Comparison of ENCODE assay signal across 12 cellular contexts in genomic region chr2:16728742-16729141, GRCh38.
DNase-seq lines count a peak whose midpoint lies in the region; ATAC-seq and TF ChIP-seq lines count a peak whose summit lies in the region.
"Had no signal": no experiment of that assay in that cellular context is flagged by ENCODE, and none has a peak within 500 bp of the region (broad histone marks: within the 10 kb centered on the region; RNA-seq: fewer than 3 reads in every experiment).

No MANE protein-coding gene starts in this region.

- TF ChIP-seq POLR2A in upper lobe of left lung (IDR thresholded peaks at IDR 0.05): no peak

- H3K27me3 Mint-ChIP-seq in MCF 10A (ENCODE audit: insufficient read depth, unreplicated experiment): peaks cover 29% of the 10 kb centered on the region

- H3K4me1 ChIP-seq in BLaER1 treated with 17β-estradiol and CSF1 and Interleukin-3, amounts not matched to agents 10 nM and 100 nM: peaks cover 0 to 22% (median 16%) of the 10 kb centered on the region in 10 experiments; a peak in 15 of 20 replicates
- no peaks in the 10 kb centered on the region for H3K4me1 ChIP-seq in upper lobe of left lung
- H3K4me1 ChIP-seq: BE2C, vagina had no signal

- H3K36me3 Mint-ChIP-seq in MCF 10A (ENCODE audit: insufficient read depth, unreplicated experiment): no peaks in the 10 kb centered on the region

- H3K4me3 Mint-ChIP-seq in MCF 10A (ENCODE audit: unreplicated experiment): no peak overlapping the region

- H3K27ac ChIP-seq in BLaER1 treated with 17β-estradiol and CSF1 and Interleukin-3, amounts not matched to agents 10 nM and 100 nM: no peak overlapping the region
- no peak overlapping the region for H3K27ac ChIP-seq in upper lobe of left lung
- H3K27ac ChIP-seq: vagina had no signal

- H3K9me3 Mint-ChIP-seq in MCF 10A (ENCODE audit: unreplicated experiment): no peaks in the 10 kb centered on the region

- CTCF ChIA-PET in MCF 10A (lab: Yijun Ruan, JAX): interaction anchor here (0.6 to 1.8 kb wide), 2 partner anchors 11 to 110 kb away, joined by 4 to 6 read pairs; no protein-coding TSS in a partner anchor

- intact Hi-C loops in posterior cingulate gyrus (cut with DNase I) (no loop called here), MCF 10A (cut with micrococcal nuclease) (no loop called here)

- no peaks in the 10 kb centered on the region for H3K36me3 ChIP-seq in BLaER1 treated with 17β-estradiol and CSF1 and Interleukin-3, amounts not matched to agents 10 nM and 100 nM
- no peaks in the 10 kb centered on the region for H3K36me3 ChIP-seq in upper lobe of left lung
- H3K36me3 ChIP-seq: BE2C, vagina had no signal

- H4K20me1 ChIP-seq in BLaER1 treated with 17β-estradiol and CSF1 and Interleukin-3, amounts not matched to agents 10 nM and 100 nM: no peaks in the 10 kb centered on the region

- DNase-seq in posterior cingulate gyrus (no peak), GM19240 (ENCODE audit: insufficient read length, low spot score) (no peak), MCF 10A (ENCODE audit: unreplicated experiment) (no peak), upper lobe of left lung (no peak)
- DNase-seq: activated CD8-positive, alpha-beta memory T cell treated with anti-CD3 and anti-CD28 coated beads, Interleukin-2, amount 50 U/mL, for 4 hours; BE2C; GF-D8 had no signal

- H3K27ac Mint-ChIP-seq in MCF 10A (ENCODE audit: low read depth, unreplicated experiment): no peak overlapping the region

- H3K4me1 Mint-ChIP-seq in MCF 10A (ENCODE audit: insufficient read depth, unreplicated experiment): peaks cover 5% of the 10 kb centered on the region

- no peak overlapping the region for H3K4me3 ChIP-seq in BLaER1 treated with 17β-estradiol and CSF1 and Interleukin-3, amounts not matched to agents 10 nM and 100 nM
- no peak overlapping the region for H3K4me3 ChIP-seq in upper lobe of left lung
- H3K4me3 ChIP-seq: vagina had no signal

- no peaks in the 10 kb centered on the region for H3K27me3 ChIP-seq in BLaER1 treated with 17β-estradiol and CSF1 and Interleukin-3, amounts not matched to agents 10 nM and 100 nM
- H3K27me3 ChIP-seq in upper lobe of left lung: no peaks in the 10 kb centered on the region
- H3K27me3 ChIP-seq: BE2C, vagina had no signal

- no peak for TF ChIP-seq EP300 in upper lobe of left lung (IDR thresholded peaks at IDR 0.05)

- peak; percentile 59 for ATAC-seq in GM18870 (IDR thresholded peaks at IDR 0.05; ENCODE audit: unreplicated experiment)
- peak; percentile 81 for ATAC-seq in HG02870 (IDR thresholded peaks at IDR 0.05; ENCODE audit: unreplicated experiment)
- peak; percentile 94 for ATAC-seq in HG03575 (IDR thresholded peaks at IDR 0.05; ENCODE audit: extremely low read depth, insufficient number of reproducible peaks, low FRiP score, unreplicated experiment)
- ATAC-seq in upper lobe of left lung (ENCODE audit: low FRiP score in 2 of 2): no peak

- no TSS peak for BruUV-seq in MCF 10A (replicated peaks; lab: Mats Ljungman, UMichigan)

- no peaks in the 10 kb centered on the region for H3K9me3 ChIP-seq in BLaER1 treated with 17β-estradiol and CSF1 and Interleukin-3, amounts not matched to agents 10 nM and 100 nM (replicated peaks in 1 of 11)
- H3K9me3 ChIP-seq in upper lobe of left lung: no peaks in the 10 kb centered on the region
- H3K9me3 ChIP-seq: BE2C, vagina had no signal

- 67 to 69% methylated on average over 4 of the region's 4 CpGs for WGBS in upper lobe of left lung, 2 donors

- POLR2A ChIA-PET in MCF 10A (lab: Yijun Ruan, JAX): no interaction called here

- peak overlapping the region in 7 of 11 experiments; percentile 5 to 49 (median 24); a peak in 10 of 22 replicates for H3K4me2 ChIP-seq in BLaER1 treated with 17β-estradiol and CSF1 and Interleukin-3, amounts not matched to agents 10 nM and 100 nM

- H3K9ac ChIP-seq in BLaER1 treated with 17β-estradiol and CSF1 and Interleukin-3, amounts not matched to agents 10 nM and 100 nM: no peak overlapping the region

- TF ChIP-seq CTCF in MCF 10A (IDR thresholded peaks at IDR 0.05; ENCODE audit: unreplicated experiment): no peak
- no peak for TF ChIP-seq CTCF in upper lobe of left lung (IDR thresholded peaks at IDR 0.05)

Comparison
In these comparisons a context has a peak if more than half of its experiments do, and no peak if none do; other contexts are left out.
1. ATAC-seq: peak in GM18870 (single experiment), HG02870 (single experiment) and HG03575 (single experiment); none in upper lobe of left lung (0 of 2).